ENCODE assay signal across 16 cellular contexts in genomic region chr1:223721658-223722606, GRCh38. TPM values are rescaled to one million over a fixed set of nuclear protein-coding genes. Genes with fewer than 3 reads are reported as not detected.
A peak's percentile ranks its signal among the peaks of the same experiment; 100 is the strongest.
DNase-seq lines count a peak whose midpoint lies in the region; ATAC-seq and TF ChIP-seq lines count a peak whose summit lies in the region.
"Had no signal": no experiment of that assay in that cellular context is flagged by ENCODE, and none has a peak within 500 bp of the region (broad histone marks: within the 10 kb centered on the region; RNA-seq: fewer than 3 reads in every experiment).

No MANE protein-coding gene starts in this region.

- H3K4me1 ChIP-seq in left ventricle myocardium inferior: peaks cover 84% of the 10 kb centered on the region
- peaks cover 12 to 20% of the 10 kb centered on the region in 2 donors for H3K4me1 ChIP-seq in uterus
- H3K4me1 ChIP-seq in GM23338 (ENCODE audit: insufficient read depth): peaks cover 34% of the 10 kb centered on the region

- no peaks in the 10 kb centered on the region for H3K9me3 ChIP-seq in left ventricle myocardium inferior (replicated peaks)
- no peaks in the 10 kb centered on the region for H3K9me3 ChIP-seq in uterus

- H3K4me3 ChIP-seq in left ventricle myocardium inferior: no peak overlapping the region
- H3K4me3 ChIP-seq in coronary artery: no peak overlapping the region
- no peak overlapping the region for H3K4me3 ChIP-seq in uterus
- no peak overlapping the region for H3K4me3 ChIP-seq in GM23338

- no peaks in the 10 kb centered on the region for H3K9me3 Mint-ChIP-seq in natural killer cell treated with Interleukin-12 subunit alpha and Interleukin-12 subunit beta and Interleukin-15 and Interleukin-18, amount 100 ng/mL, for 72 hours
- H3K9me3 Mint-ChIP-seq in GM23338: no peaks in the 10 kb centered on the region; the same call in 1 of the 3 replicates
- H3K9me3 Mint-ChIP-seq: activated CD4-positive, alpha-beta T cell treated with anti-CD3 and anti-CD28 coated beads, Interleukin-2, amount 10 ng/mL, durations not matched to agents 7 days and 5 days; activated naive CD4-positive, alpha-beta T cell treated with anti-CD3 and anti-CD28 coated beads, Interleukin-2, amount 50 U/mL, for 72 hours; neural crest cell had no signal

- no peaks in the 10 kb centered on the region for H3K9me2 ChIP-seq in GM23338 (ENCODE audit: insufficient read depth)

- no peak overlapping the region for H3K4me2 ChIP-seq in GM23338

- H3K27ac Mint-ChIP-seq in natural killer cell treated with Interleukin-12 subunit alpha and Interleukin-12 subunit beta and Interleukin-15 and Interleukin-18, amount 100 ng/mL, for 72 hours: peak overlapping the region; percentile 80 to 99
- H3K27ac Mint-ChIP-seq in GM23338: no peak overlapping the region

- H3K36me3 Mint-ChIP-seq in natural killer cell treated with Interleukin-12 subunit alpha and Interleukin-12 subunit beta and Interleukin-15 and Interleukin-18, amount 100 ng/mL, for 72 hours: peaks cover 5% of the 10 kb centered on the region
- H3K36me3 Mint-ChIP-seq in GM23338 (ENCODE audit: low read depth): peaks cover 40% of the 10 kb centered on the region

- H3K36me3 ChIP-seq in left ventricle myocardium inferior: peaks cover 66% of the 10 kb centered on the region
- no peaks in the 10 kb centered on the region for H3K36me3 ChIP-seq in uterus
- H3K36me3 ChIP-seq in GM23338 (ENCODE audit: insufficient read depth): no peaks in the 10 kb centered on the region

- no peak for TF ChIP-seq CTCF in left ventricle myocardium inferior (IDR thresholded peaks at IDR 0.05; ENCODE audit: borderline replicate concordance)
- no peak for TF ChIP-seq CTCF in coronary artery (IDR thresholded peaks at IDR 0.05)
- TF ChIP-seq CTCF in uterus (IDR thresholded peaks at IDR 0.05): no peak
- TF ChIP-seq CTCF in GM20000 (IDR thresholded peaks at IDR 0.05; ENCODE audit: extremely low read depth, missing control alignments): no peak
- TF ChIP-seq CTCF in GM23338 (conservative IDR thresholded peaks at IDR 0.05; ENCODE audit: low read depth in 2 of 2): no peak

- intact Hi-C loops in left ventricle myocardium inferior (cut with micrococcal nuclease) (no loop called here), Right ventricle myocardium superior (cut with DNase I) (no loop called here), uterus (cut with DNase I; ENCODE audit: low total_unique reads) (no loop called here)

- 0 out of 2 replicates have a peak, but pooled peaks cover 5% of the 10 kb centered on the region for H3F3A ChIP-seq in GM23338 (replicated peaks; ENCODE audit: low read depth)

- no peaks in the 10 kb centered on the region for H3K27me3 Mint-ChIP-seq in natural killer cell treated with Interleukin-12 subunit alpha and Interleukin-12 subunit beta and Interleukin-15 and Interleukin-18, amount 100 ng/mL, for 72 hours
- H3K27me3 Mint-ChIP-seq in GM23338 (ENCODE audit: insufficient read depth, low read depth, poor library complexity): peaks cover 27% of the 10 kb centered on the region
- H3K27me3 Mint-ChIP-seq: activated CD4-positive, alpha-beta T cell treated with anti-CD3 and anti-CD28 coated beads, Interleukin-2, amount 10 ng/mL, durations not matched to agents 7 days and 5 days had no signal

- H2AFZ ChIP-seq in GM23338: no peak overlapping the region

- no peak for DNase-seq in left ventricle myocardium inferior
- no peak for DNase-seq in Right ventricle myocardium superior
- no peak for DNase-seq in coronary artery (ENCODE audit: low spot score)
- no peak for DNase-seq in natural killer cell treated with Interleukin-12 subunit alpha and Interleukin-12 subunit beta and Interleukin-15 and Interleukin-18, amount 100 ng/mL, for 72 hours (ENCODE audit: low spot score)
- no peak for DNase-seq in uterus
- no peak for DNase-seq in GM20000 (ENCODE audit: low spot score)
- no peak for DNase-seq in DMS 273 treated with DMSO at 0.1 percent for 48 hours (lab: John Stamatoyannopoulos, UW)
- DNase-seq in GM23338 (ENCODE audit: low spot score): no peak
- DNase-seq: activated CD4-positive, alpha-beta T cell treated with anti-CD3 and anti-CD28 coated beads, Interleukin-2, amount 10 ng/mL, durations not matched to agents 7 days and 5 days; GF-D8; NCI-H1417; stimulated activated CD4-positive, alpha-beta T cell treated with anti-CD3 and anti-CD28 coated beads, Interleukin-1b, Interleukin-23, amount 100 ng/mL, for 48 hours; stimulated activated naive CD4-positive, alpha-beta T cell had no signal

- peak overlapping the region; percentile 54 for H3K4me3 Mint-ChIP-seq in natural killer cell treated with Interleukin-12 subunit alpha and Interleukin-12 subunit beta and Interleukin-15 and Interleukin-18, amount 100 ng/mL, for 72 hours
- no peak overlapping the region for H3K4me3 Mint-ChIP-seq in GM23338
- H3K4me3 Mint-ChIP-seq: activated CD4-positive, alpha-beta T cell treated with anti-CD3 and anti-CD28 coated beads, Interleukin-2, amount 10 ng/mL, durations not matched to agents 7 days and 5 days; neural crest cell had no signal

- no peak for ATAC-seq in Right ventricle myocardium superior (ENCODE audit: poor library complexity)
- no peak for ATAC-seq in natural killer cell treated with Interleukin-12 subunit alpha and Interleukin-12 subunit beta and Interleukin-15 and Interleukin-18, amount 100 ng/mL, for 72 hours
- ATAC-seq in GM23338: no peak
- ATAC-seq: activated naive CD4-positive, alpha-beta T cell treated with anti-CD3 and anti-CD28 coated beads, Interleukin-2, amount 50 U/mL, for 72 hours had no signal

- H3K27me3 ChIP-seq in left ventricle myocardium inferior (ENCODE audit: low read depth) (no peaks in the 10 kb centered on the region), uterus (no peaks in the 10 kb centered on the region), GM23338 (ENCODE audit: insufficient read depth) (peaks cover 65% of the 10 kb centered on the region)

- H4K20me1 ChIP-seq in GM23338 (replicated peaks; ENCODE audit: insufficient read depth): no peaks in the 10 kb centered on the region

- TF ChIP-seq POLR2A in uterus (IDR thresholded peaks at IDR 0.05): no peak

- peaks cover 60 to 64% of the 10 kb centered on the region in 2 donors for H3K4me1 Mint-ChIP-seq in natural killer cell treated with Interleukin-12 subunit alpha and Interleukin-12 subunit beta and Interleukin-15 and Interleukin-18, amount 100 ng/mL, for 72 hours (ENCODE audit: low read depth in 2 of 2)
- H3K4me1 Mint-ChIP-seq in GM23338: peaks cover 43% of the 10 kb centered on the region

- no peaks in the 10 kb centered on the region for H3K79me2 ChIP-seq in GM23338 (replicated peaks; ENCODE audit: insufficient read depth)

- H3K27ac ChIP-seq in left ventricle myocardium inferior (replicated peaks) (peak overlapping the region; percentile 44), coronary artery (peak overlapping the region; percentile 4 to 77), uterus (peak overlapping the region; percentile 11 to 55), GM23338 (ENCODE audit: low read depth) (no peak overlapping the region)

TF ChIP-seq in GM23338, 12 proteins besides CTCF, POLR2A, EP300 and RAD21 (continues in another document):
- TF ChIP-seq POLR2AphosphoS5 (IDR thresholded peaks at IDR 0.05; ENCODE audit: low read depth) (no peak), EZH2 (IDR thresholded peaks at IDR 0.05; ENCODE audit: low read depth, unreplicated experiment) (no peak), ZNF114 (CRISPR knock-in tag; IDR thresholded peaks at IDR 0.05) (no peak), ZNF331 (CRISPR knock-in tag; IDR thresholded peaks at IDR 0.05; ENCODE audit: low read depth) (no peak), JUNB (IDR thresholded peaks at IDR 0.05; ENCODE audit: unreplicated experiment) (no peak), CREB1 (CRISPR knock-in tag; IDR thresholded peaks at IDR 0.05; ENCODE audit: low read depth) (no peak), EZH2phosphoT487 (IDR thresholded peaks at IDR 0.05; ENCODE audit: unreplicated experiment) (no peak), NANOG (IDR thresholded peaks at IDR 0.05; ENCODE audit: borderline replicate concordance) (no peak), STAT1 (IDR thresholded peaks at IDR 0.05; ENCODE audit: unreplicated experiment) (no peak), ETS1 (IDR thresholded peaks at IDR 0.05) (no peak)

RNA-seq across cellular contexts. Expression of gene CAPN2, which starts 9.6 kb away (rescaled TPM):
- 65.3 TPM for total RNA-seq in left ventricle myocardium inferior
- total RNA-seq in Right ventricle myocardium superior: 72.6 TPM
- 10 to 100 TPM; 29.2 to 39.1 TPM for total RNA-seq in natural killer cell treated with Interleukin-12 subunit alpha and Interleukin-12 subunit beta and Interleukin-15 and Interleukin-18, amount 100 ng/mL, for 72 hours
- 100 to 1,000 TPM in 3 of 4 donors, 10 to 100 TPM in 1; 96.5 to 170 (median 117) TPM for total RNA-seq in uterus
- 17.5 and 17.8 TPM in 2 replicates for total RNA-seq in GM23338 (2014; rRNA removed; shearing (Covaris generic))
- polyA plus RNA-seq in GM23338 (2016; fragmentation: Nextera tagmentation; extraction: Ambion mirVana): 8.4 and 8.8 TPM in 2 replicates

RNA-seq across cellular contexts. Expression of gene CAPN8, which starts 56.4 kb away (rescaled TPM):
- total RNA-seq in left ventricle myocardium inferior (not detected), Right ventricle myocardium superior (not detected), uterus (under 1 TPM in 2 of 4 donors, not detected in 2; 0.59 to 0.88 TPM)
- not detected for total RNA-seq in natural killer cell treated with Interleukin-12 subunit alpha and Interleukin-12 subunit beta and Interleukin-15 and Interleukin-18, amount 100 ng/mL, for 72 hours
- total RNA-seq in GM23338 (2014; rRNA removed; shearing (Covaris generic)): not detected in 2 replicates
- not detected in 2 replicates for polyA plus RNA-seq in GM23338 (2016; fragmentation: Nextera tagmentation; extraction: Ambion mirVana)
- total RNA-seq: activated CD4-positive, alpha-beta T cell treated with anti-CD3 and anti-CD28 coated beads, Interleukin-2, amount 10 ng/mL, durations not matched to agents 7 days and 5 days; activated naive CD4-positive, alpha-beta T cell treated with anti-CD3 and anti-CD28 coated beads, Interleukin-2, amount 50 U/mL, for 72 hours; neural crest cell; SK-MEL-5 had no signal
